ENCODE assay signal across 1 cellular context in the genomic region with DNA sequence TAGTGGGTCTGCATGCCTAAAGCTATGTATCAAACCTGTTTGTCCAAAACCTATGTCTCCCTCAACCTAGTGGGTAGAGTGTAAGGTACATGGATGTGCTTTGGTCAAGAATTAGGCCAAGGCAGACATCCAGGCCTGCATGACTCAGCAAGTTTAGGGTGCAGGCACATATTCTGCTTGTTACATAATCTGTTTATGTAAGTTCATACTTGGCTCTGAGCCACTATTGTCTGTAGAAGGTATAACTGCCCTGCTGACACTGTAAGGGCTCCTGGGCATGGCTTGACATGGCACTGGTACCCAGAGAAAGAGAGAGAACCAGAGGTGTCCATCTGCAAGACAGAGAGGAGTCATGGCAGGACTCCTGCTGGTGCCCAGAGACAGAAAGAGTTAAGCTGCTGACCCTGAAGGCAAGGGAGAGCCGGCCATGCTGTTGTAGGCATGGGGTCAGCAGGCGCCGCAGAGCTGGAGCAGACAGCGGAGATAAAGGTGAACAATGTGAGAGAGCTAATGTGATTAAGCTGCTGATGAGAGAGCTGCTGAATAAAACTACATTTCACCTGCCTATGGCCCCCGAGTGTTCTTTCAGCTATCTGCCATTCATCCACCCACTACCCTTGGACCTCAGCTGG.
TF ChIP-seq lines count a peak whose summit lies in the region.

No MANE protein-coding gene starts in this region.

TF ChIP-seq in HepG2, 621 proteins besides CTCF, POLR2A, EP300 and RAD21 (continued from another document):
- TF ChIP-seq ZSCAN31 (CRISPR knock-in tag; IDR thresholded peaks at IDR 0.05; ENCODE audit: low read depth) (peak; percentile 80), ZFYVE20 (CRISPR knock-in tag; IDR thresholded peaks at IDR 0.05; ENCODE audit: borderline replicate concordance, low read depth) (no peak), ZNF296 (CRISPR knock-in tag; conservative IDR thresholded peaks at IDR 0.05) (no peak), ZNF446 (CRISPR knock-in tag; IDR thresholded peaks at IDR 0.05) (no peak), CEBPB (IDR thresholded peaks at IDR 0.05; ENCODE audit: borderline replicate concordance, low read depth, low read length) (no peak), ZNF790 (CRISPR knock-in tag; IDR thresholded peaks at IDR 0.05; ENCODE audit: borderline replicate concordance) (no peak), NFE2L2 (IDR thresholded peaks at IDR 0.05; ENCODE audit: low read length) (peak; percentile 66), HNRNPH1 (optimal IDR thresholded peaks at IDR 0.05; ENCODE audit: low read depth, low read length) (no peak), MAFK (conservative IDR thresholded peaks at IDR 0.05 in 1 of 2, IDR thresholded peaks at IDR 0.05 in 1 of 2; ENCODE audit: low read length in 2 of 2) (peak; percentile 3 to 20; a peak in 1 of 4 replicates), CC2D1A (CRISPR knock-in tag; IDR thresholded peaks at IDR 0.05) (no peak), ZNF83 (CRISPR knock-in tag; IDR thresholded peaks at IDR 0.05; ENCODE audit: borderline replicate concordance) (no peak), MATR3 (CRISPR knock-in tag; IDR thresholded peaks at IDR 0.05) (no peak), SNRNP70 (IDR thresholded peaks at IDR 0.05; ENCODE audit: low read depth, low read length) (no peak), SMARCE1 (IDR thresholded peaks at IDR 0.05; ENCODE audit: borderline replicate concordance) (no peak), ZNF33A (CRISPR knock-in tag; IDR thresholded peaks at IDR 0.05; ENCODE audit: borderline replicate concordance) (no peak), AGO1 (IDR thresholded peaks at IDR 0.05; ENCODE audit: low read depth, low read length, poor library complexity, severe bottlenecking) (no peak), NFE2 (CRISPR knock-in tag; IDR thresholded peaks at IDR 0.05) (0 out of 2 replicates have a peak, but pooled peaks have one; percentile 15)
- TF ChIP-seq, protein P1, sequence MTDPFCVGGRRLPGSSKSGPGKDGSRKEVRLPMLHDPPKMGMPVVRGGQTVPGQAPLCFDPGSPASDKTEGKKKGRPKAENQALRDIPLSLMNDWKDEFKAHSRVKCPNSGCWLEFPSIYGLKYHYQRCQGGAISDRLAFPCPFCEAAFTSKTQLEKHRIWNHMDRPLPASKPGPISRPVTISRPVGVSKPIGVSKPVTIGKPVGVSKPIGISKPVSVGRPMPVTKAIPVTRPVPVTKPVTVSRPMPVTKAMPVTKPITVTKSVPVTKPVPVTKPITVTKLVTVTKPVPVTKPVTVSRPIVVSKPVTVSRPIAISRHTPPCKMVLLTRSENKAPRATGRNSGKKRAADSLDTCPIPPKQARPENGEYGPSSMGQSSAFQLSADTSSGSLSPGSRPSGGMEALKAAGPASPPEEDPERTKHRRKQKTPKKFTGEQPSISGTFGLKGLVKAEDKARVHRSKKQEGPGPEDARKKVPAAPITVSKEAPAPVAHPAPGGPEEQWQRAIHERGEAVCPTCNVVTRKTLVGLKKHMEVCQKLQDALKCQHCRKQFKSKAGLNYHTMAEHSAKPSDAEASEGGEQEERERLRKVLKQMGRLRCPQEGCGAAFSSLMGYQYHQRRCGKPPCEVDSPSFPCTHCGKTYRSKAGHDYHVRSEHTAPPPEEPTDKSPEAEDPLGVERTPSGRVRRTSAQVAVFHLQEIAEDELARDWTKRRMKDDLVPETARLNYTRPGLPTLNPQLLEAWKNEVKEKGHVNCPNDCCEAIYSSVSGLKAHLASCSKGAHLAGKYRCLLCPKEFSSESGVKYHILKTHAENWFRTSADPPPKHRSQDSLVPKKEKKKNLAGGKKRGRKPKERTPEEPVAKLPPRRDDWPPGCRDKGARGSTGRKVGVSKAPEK (CRISPR knock-in tag; IDR thresholded peaks at IDR 0.05; ENCODE audit: borderline replicate concordance), result no peak
- TF ChIP-seq, protein P2, sequence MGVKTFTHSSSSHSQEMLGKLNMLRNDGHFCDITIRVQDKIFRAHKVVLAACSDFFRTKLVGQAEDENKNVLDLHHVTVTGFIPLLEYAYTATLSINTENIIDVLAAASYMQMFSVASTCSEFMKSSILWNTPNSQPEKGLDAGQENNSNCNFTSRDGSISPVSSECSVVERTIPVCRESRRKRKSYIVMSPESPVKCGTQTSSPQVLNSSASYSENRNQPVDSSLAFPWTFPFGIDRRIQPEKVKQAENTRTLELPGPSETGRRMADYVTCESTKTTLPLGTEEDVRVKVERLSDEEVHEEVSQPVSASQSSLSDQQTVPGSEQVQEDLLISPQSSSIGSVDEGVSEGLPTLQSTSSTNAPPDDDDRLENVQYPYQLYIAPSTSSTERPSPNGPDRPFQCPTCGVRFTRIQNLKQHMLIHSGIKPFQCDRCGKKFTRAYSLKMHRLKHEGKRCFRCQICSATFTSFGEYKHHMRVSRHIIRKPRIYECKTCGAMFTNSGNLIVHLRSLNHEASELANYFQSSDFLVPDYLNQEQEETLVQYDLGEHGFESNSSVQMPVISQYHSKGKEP (CRISPR knock-in tag; IDR thresholded peaks at IDR 0.05), result no peak
- TF ChIP-seq, protein P3, sequence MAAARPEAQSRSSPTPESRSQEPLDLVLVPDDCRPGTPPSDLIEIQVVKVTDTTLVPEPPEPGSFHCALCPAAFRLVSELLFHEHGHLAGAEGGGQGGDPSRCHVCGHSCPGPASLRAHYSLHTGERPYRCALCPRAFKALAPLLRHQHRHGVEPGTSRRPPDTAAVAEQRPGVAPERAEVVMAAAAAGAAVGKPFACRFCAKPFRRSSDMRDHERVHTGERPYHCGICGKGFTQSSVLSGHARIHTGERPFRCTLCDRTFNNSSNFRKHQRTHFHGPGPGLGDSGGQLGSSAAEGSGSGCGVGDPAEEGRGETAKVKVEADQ (CRISPR knock-in tag; IDR thresholded peaks at IDR 0.05; ENCODE audit: borderline replicate concordance), result no peak
- TF ChIP-seq, protein P4, sequence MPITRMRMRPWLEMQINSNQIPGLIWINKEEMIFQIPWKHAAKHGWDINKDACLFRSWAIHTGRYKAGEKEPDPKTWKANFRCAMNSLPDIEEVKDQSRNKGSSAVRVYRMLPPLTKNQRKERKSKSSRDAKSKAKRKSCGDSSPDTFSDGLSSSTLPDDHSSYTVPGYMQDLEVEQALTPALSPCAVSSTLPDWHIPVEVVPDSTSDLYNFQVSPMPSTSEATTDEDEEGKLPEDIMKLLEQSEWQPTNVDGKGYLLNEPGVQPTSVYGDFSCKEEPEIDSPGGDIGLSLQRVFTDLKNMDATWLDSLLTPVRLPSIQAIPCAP (CRISPR knock-in tag; IDR thresholded peaks at IDR 0.05; ENCODE audit: low read depth), result no peak
- TF ChIP-seq, protein P5, sequence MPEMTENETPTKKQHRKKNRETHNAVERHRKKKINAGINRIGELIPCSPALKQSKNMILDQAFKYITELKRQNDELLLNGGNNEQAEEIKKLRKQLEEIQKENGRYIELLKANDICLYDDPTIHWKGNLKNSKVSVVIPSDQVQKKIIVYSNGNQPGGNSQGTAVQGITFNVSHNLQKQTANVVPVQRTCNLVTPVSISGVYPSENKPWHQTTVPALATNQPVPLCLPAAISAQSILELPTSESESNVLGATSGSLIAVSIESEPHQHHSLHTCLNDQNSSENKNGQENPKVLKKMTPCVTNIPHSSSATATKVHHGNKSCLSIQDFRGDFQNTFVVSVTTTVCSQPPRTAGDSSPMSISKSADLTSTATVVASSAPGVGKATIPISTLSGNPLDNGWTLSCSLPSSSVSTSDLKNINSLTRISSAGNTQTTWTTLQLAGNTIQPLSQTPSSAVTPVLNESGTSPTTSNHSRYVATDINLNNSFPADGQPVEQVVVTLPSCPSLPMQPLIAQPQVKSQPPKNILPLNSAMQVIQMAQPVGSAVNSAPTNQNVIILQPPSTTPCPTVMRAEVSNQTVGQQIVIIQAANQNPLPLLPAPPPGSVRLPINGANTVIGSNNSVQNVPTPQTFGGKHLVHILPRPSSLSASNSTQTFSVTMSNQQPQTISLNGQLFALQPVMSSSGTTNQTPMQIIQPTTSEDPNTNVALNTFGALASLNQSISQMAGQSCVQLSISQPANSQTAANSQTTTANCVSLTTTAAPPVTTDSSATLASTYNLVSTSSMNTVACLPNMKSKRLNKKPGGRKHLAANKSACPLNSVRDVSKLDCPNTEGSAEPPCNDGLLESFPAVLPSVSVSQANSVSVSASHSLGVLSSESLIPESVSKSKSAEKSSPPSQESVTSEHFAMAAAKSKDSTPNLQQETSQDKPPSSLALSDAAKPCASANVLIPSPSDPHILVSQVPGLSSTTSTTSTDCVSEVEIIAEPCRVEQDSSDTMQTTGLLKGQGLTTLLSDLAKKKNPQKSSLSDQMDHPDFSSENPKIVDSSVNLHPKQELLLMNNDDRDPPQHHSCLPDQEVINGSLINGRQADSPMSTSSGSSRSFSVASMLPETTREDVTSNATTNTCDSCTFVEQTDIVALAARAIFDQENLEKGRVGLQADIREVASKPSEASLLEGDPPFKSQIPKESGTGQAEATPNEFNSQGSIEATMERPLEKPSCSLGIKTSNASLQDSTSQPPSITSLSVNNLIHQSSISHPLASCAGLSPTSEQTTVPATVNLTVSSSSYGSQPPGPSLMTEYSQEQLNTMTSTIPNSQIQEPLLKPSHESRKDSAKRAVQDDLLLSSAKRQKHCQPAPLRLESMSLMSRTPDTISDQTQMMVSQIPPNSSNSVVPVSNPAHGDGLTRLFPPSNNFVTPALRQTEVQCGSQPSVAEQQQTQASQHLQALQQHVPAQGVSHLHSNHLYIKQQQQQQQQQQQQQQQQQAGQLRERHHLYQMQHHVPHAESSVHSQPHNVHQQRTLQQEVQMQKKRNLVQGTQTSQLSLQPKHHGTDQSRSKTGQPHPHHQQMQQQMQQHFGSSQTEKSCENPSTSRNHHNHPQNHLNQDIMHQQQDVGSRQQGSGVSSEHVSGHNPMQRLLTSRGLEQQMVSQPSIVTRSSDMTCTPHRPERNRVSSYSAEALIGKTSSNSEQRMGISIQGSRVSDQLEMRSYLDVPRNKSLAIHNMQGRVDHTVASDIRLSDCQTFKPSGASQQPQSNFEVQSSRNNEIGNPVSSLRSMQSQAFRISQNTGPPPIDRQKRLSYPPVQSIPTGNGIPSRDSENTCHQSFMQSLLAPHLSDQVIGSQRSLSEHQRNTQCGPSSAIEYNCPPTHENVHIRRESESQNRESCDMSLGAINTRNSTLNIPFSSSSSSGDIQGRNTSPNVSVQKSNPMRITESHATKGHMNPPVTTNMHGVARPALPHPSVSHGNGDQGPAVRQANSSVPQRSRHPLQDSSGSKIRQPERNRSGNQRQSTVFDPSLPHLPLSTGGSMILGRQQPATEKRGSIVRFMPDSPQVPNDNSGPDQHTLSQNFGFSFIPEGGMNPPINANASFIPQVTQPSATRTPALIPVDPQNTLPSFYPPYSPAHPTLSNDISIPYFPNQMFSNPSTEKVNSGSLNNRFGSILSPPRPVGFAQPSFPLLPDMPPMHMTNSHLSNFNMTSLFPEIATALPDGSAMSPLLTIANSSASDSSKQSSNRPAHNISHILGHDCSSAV (CRISPR knock-in tag; IDR thresholded peaks at IDR 0.05; ENCODE audit: borderline replicate concordance), result no peak
- TF ChIP-seq, protein P6, sequence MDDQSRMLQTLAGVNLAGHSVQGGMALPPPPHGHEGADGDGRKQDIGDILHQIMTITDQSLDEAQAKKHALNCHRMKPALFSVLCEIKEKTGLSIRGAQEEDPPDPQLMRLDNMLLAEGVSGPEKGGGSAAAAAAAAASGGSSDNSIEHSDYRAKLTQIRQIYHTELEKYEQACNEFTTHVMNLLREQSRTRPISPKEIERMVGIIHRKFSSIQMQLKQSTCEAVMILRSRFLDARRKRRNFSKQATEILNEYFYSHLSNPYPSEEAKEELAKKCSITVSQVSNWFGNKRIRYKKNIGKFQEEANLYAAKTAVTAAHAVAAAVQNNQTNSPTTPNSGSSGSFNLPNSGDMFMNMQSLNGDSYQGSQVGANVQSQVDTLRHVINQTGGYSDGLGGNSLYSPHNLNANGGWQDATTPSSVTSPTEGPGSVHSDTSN (CRISPR knock-in tag; IDR thresholded peaks at IDR 0.05; ENCODE audit: borderline replicate concordance), result no peak
